8 cellular contexts compared by ENCODE assay signal in genomic region chr10:69179089-69179742, GRCh38. TPM values are rescaled to one million over a fixed set of nuclear protein-coding genes. Genes with fewer than 3 reads are reported as not detected.
A peak's percentile ranks its signal among the peaks of the same experiment; 100 is the strongest.
DNase-seq lines count a peak whose midpoint lies in the region; ATAC-seq, FAIRE-seq and TF ChIP-seq lines count a peak whose summit lies in the region.

No MANE protein-coding gene starts in this region.

- intact Hi-C loops in pancreas (cut with DNase I) = no loop called here

- ATAC-seq in DND-41 (ENCODE audit: insufficient read depth, low read depth) = peak; percentile 10; the same call in 1 of the 3 replicates
- ATAC-seq in GM21619 (IDR thresholded peaks at IDR 0.05; ENCODE audit: unreplicated experiment) = peak; percentile 12
- peak; percentile 9 to 34 (median 21) for ATAC-seq in pancreas

- H2AFZ ChIP-seq in DND-41 (ENCODE audit: low read depth, low read length) (peak overlapping the region; percentile 93), Karpas-422 (ENCODE audit: low read length) (no peak overlapping the region; the same call in 1 of the 2 replicates), fibroblast of lung (ENCODE audit: low read length) (peak overlapping the region; percentile 85)

- 27 to 28% methylated on average over 21 of the region's 21 CpGs for WGBS in pancreas, 2 donors

- no peaks in the 10 kb centered on the region for H3K9me3 ChIP-seq in DND-41 (ENCODE audit: insufficient read depth, low read length, severe bottlenecking)
- H3K9me3 ChIP-seq in Karpas-422 (ENCODE audit: low read length) = no peaks in the 10 kb centered on the region
- H3K9me3 ChIP-seq in fibroblast of lung (ENCODE audit: control insufficient read depth, insufficient read depth, low read depth, low read length) = no peaks in the 10 kb centered on the region
- no peaks in the 10 kb centered on the region for H3K9me3 ChIP-seq in pancreas

- H4K20me1 ChIP-seq in DND-41 (ENCODE audit: insufficient read depth, low read length) (peaks cover 15% of the 10 kb centered on the region; the same call in 1 of the 2 replicates), Karpas-422 (ENCODE audit: insufficient read depth, low read depth, low read length) (no peaks in the 10 kb centered on the region), fibroblast of lung (ENCODE audit: control insufficient read depth, extremely low read depth, insufficient read depth, low read length) (no peaks in the 10 kb centered on the region)

- TF ChIP-seq CTCF in DND-41 (IDR thresholded peaks at IDR 0.05; ENCODE audit: borderline replicate concordance, extremely low read depth, low read length, poor library complexity, severe bottlenecking) = no peak
- no peak for TF ChIP-seq CTCF in fibroblast of lung (conservative IDR thresholded peaks at IDR 0.05 in 1 of 2, IDR thresholded peaks at IDR 0.05 in 1 of 2; ENCODE audit: low read depth in 1 of 2, low read length in 2 of 2)
- no peak for TF ChIP-seq CTCF in pancreas (IDR thresholded peaks at IDR 0.05)

- H3K4me3 ChIP-seq in DND-41 (ENCODE audit: low read depth in 1 of 2, low read length in 2 of 2) (peak overlapping the region; percentile 95 to 97), Karpas-422 (ENCODE audit: low read length) (peak overlapping the region; percentile 92), fibroblast of lung (replicated peaks in 1 of 4; ENCODE audit: control extremely low read depth in 1 of 4, insufficient read depth in 1 of 4, low read depth in 3 of 4, low read length in 4 of 4) (peak overlapping the region; percentile 67 to 99 (median 96)), pancreas (peak overlapping the region; percentile 74 to 98 (median 86))

- peak; percentile 15 for DNase-seq in DND-41
- no peak for DNase-seq in Karpas-422
- DNase-seq in activated CD8-positive, alpha-beta memory T cell treated with anti-CD3 and anti-CD28 coated beads, Interleukin-2, amount 50 U/mL, for 4 hours = peak; percentile 16
- DNase-seq in fibroblast of lung (ENCODE audit: low read depth in 2 of 2) = peak in 1 of 2 donors; percentile 83
- peak in 2 of 6 donors; percentile 20 to 37 for DNase-seq in pancreas
- no peak for DNase-seq in NK-92 (lab: John Stamatoyannopoulos, UW; ENCODE audit: unreplicated experiment)
- DNase-seq in H4 (ENCODE audit: low spot score) = no peak

- H3K27me3 ChIP-seq in DND-41 (ENCODE audit: insufficient read depth, low read length, poor library complexity) (no peaks in the 10 kb centered on the region), Karpas-422 (ENCODE audit: low read length) (no peaks in the 10 kb centered on the region), fibroblast of lung (ENCODE audit: control insufficient read depth, insufficient read depth, low read length) (no peaks in the 10 kb centered on the region), pancreas (no peaks in the 10 kb centered on the region)

- H3K79me2 ChIP-seq in DND-41 (ENCODE audit: insufficient read depth, low read length) (peaks cover 49% of the 10 kb centered on the region), Karpas-422 (ENCODE audit: low read length) (peaks cover 48% of the 10 kb centered on the region), fibroblast of lung (ENCODE audit: control insufficient read depth, insufficient read depth, low read length) (peaks cover 35% of the 10 kb centered on the region)

- FAIRE-seq in pancreas (lab: Jason Lieb, UNC) = no peak

- H3K27ac ChIP-seq in DND-41 (ENCODE audit: low read length) = peak overlapping the region; percentile 99
- H3K27ac ChIP-seq in Karpas-422 (ENCODE audit: low read length) = peak overlapping the region; percentile 68; the same call in 1 of the 2 replicates
- peak overlapping the region; percentile 97 for H3K27ac ChIP-seq in fibroblast of lung (ENCODE audit: insufficient read depth, low read length)
- H3K27ac ChIP-seq in pancreas = peak overlapping the region; percentile 81 to 98 (median 94)

- H3K4me1 ChIP-seq in DND-41 (ENCODE audit: insufficient read depth, low read length) (peaks cover 39% of the 10 kb centered on the region), Karpas-422 (ENCODE audit: low read length) (peaks cover 40% of the 10 kb centered on the region), fibroblast of lung (ENCODE audit: control insufficient read depth, extremely low read depth, insufficient read depth, low read length) (peaks cover 12% of the 10 kb centered on the region), pancreas (peaks cover 7 to 12% (median 12%) of the 10 kb centered on the region in 3 donors)

- peaks cover 11% of the 10 kb centered on the region for H3K36me3 ChIP-seq in DND-41 (ENCODE audit: insufficient read depth, low read length)
- H3K36me3 ChIP-seq in Karpas-422 (ENCODE audit: insufficient read depth, low read length) = 0 out of 2 replicates have a peak, but pooled peaks cover 4% of the 10 kb centered on the region
- peaks cover 2% of the 10 kb centered on the region for H3K36me3 ChIP-seq in fibroblast of lung (ENCODE audit: control insufficient read depth, insufficient read depth, low read length)
- no peaks in the 10 kb centered on the region for H3K36me3 ChIP-seq in pancreas

- H3K9ac ChIP-seq in DND-41 (ENCODE audit: low read depth, low read length) (peak overlapping the region; percentile 96), Karpas-422 (ENCODE audit: low read length) (peak overlapping the region; percentile 94), fibroblast of lung (ENCODE audit: insufficient read depth, low read length) (peak overlapping the region; percentile 88)

- H3K4me2 ChIP-seq in DND-41 (ENCODE audit: insufficient read depth, low read length) (peak overlapping the region; percentile 93), Karpas-422 (ENCODE audit: low read depth, low read length, poor library complexity, severe bottlenecking) (peak overlapping the region; percentile 90), fibroblast of lung (ENCODE audit: extremely low read depth, insufficient read depth, low read length) (peak overlapping the region; percentile 97)

- H3K9me2 ChIP-seq in Karpas-422 (replicated peaks; ENCODE audit: insufficient read depth, low read length) = no peaks in the 10 kb centered on the region

RNA-seq across cellular contexts. Expression of gene SUPV3L1, which starts 0.8 kb away (rescaled TPM):
- 37.6 and 42.0 TPM in 2 replicates for total RNA-seq in Karpas-422 (2014; rRNA removed; shearing (Covaris generic); ENCODE audit: low replicate concordance)
- 49.5 and 69.6 TPM in 2 replicates for total RNA-seq in fibroblast of lung
- 31.8 and 37.6 TPM in 2 replicates for polyA plus RNA-seq in fibroblast of lung
- polyA plus RNA-seq in fibroblast of lung (2012) = 17.1 and 23.1 TPM in 2 replicates
- 5.5 and 21.2 TPM in 2 replicates for polyA minus RNA-seq in fibroblast of lung (ENCODE audit: low replicate concordance)
- total RNA-seq in pancreas = 10 to 100 TPM in 5 of 6 donors, 1 to 10 TPM in 1; 8.6 to 18.0 (median 12.5) TPM
- polyA plus RNA-seq in pancreas = 10 to 100 TPM; 52.0 to 78.1 TPM
- 25.0 and 34.0 TPM in 2 replicates for total RNA-seq in H4 (2014; rRNA removed; shearing (Covaris generic))

RNA-seq across cellular contexts. Expression of gene HKDC1, which starts 40.9 kb away (rescaled TPM):
- total RNA-seq in Karpas-422 (2014; rRNA removed; shearing (Covaris generic); ENCODE audit: low replicate concordance) = not detected in 2 replicates
- total RNA-seq in fibroblast of lung (1.8 and 2.1 TPM in 2 replicates), pancreas (1 to 10 TPM; 3.7 to 9.3 (median 6.3) TPM)
- polyA plus RNA-seq in fibroblast of lung (0.09 and 0.12 TPM in 2 replicates), pancreas (10 to 100 TPM in 1 of 2 donors, 1 to 10 TPM in 1; 9.8 to 11.1 TPM)
- 0.08 and 0.16 TPM in 2 replicates for polyA plus RNA-seq in fibroblast of lung (2012)
- 0.86 TPM in 1 of 2 replicates, not detected in the other for polyA minus RNA-seq in fibroblast of lung (ENCODE audit: low replicate concordance)
- total RNA-seq in H4 (2014; rRNA removed; shearing (Covaris generic)) = 0.16 and 0.23 TPM in 2 replicates

RNA-seq across cellular contexts. Expression of gene VPS26A, which starts 55.2 kb away (rescaled TPM):
- 9.4 and 28.3 TPM in 2 replicates for total RNA-seq in Karpas-422 (2014; rRNA removed; shearing (Covaris generic); ENCODE audit: low replicate concordance)
- total RNA-seq in fibroblast of lung (38.0 and 44.1 TPM in 2 replicates), pancreas (10 to 100 TPM; 14.5 to 26.1 (median 18.8) TPM)
- polyA plus RNA-seq in fibroblast of lung (51.3 and 57.1 TPM in 2 replicates), pancreas (10 to 100 TPM in 1 of 2 donors, 1 to 10 TPM in 1; 7.0 to 14.0 TPM)
- polyA plus RNA-seq in fibroblast of lung (2012) = 55.2 and 55.9 TPM in 2 replicates
- 0.90 and 1.9 TPM in 2 replicates for polyA minus RNA-seq in fibroblast of lung (ENCODE audit: low replicate concordance)
- total RNA-seq in H4 (2014; rRNA removed; shearing (Covaris generic)) = 25.9 and 40.2 TPM in 2 replicates

Comparison
In these comparisons a context has a peak if more than half of its experiments do, and no peak if none do; other contexts are left out.
1. DNase-seq: peak in DND-41 (single experiment) and activated CD8-positive, alpha-beta memory T cell treated with anti-CD3 and anti-CD28 coated beads, Interleukin-2, amount 50 U/mL, for 4 hours (single experiment); none in Karpas-422 (single experiment), NK-92 (single experiment) and H4 (single experiment).
2. Peak in every context shown above with its lines, with median percentiles within 50 percentile points of each other: ATAC-seq, H3K27ac ChIP-seq, H3K4me2 ChIP-seq, H3K4me3 ChIP-seq and H3K9ac ChIP-seq.